In the genomic region with DNA sequence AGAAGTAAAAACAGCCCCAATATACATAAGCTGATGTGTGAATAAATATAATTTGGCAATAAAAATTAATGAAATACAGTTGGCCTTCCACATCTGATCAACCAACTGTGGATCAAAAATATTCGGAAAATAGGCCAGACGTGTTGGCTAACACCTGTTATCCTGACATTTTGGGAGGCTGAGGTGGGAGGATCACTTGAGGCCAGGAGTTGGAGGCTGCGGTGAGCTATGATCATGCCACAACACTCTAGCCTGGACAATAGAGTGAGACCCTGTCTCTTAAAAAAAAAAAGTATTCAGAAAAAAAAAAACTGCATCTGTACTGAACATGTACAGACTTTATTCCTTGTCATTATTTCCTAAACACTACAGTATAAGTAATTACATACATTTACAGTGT, we compare ENCODE assay signal across 35 cellular contexts. TPM values are rescaled to one million over a fixed set of nuclear protein-coding genes. Genes with fewer than 3 reads are reported as not detected.
DNase-seq lines count a peak whose midpoint lies in the region; ATAC-seq, FAIRE-seq and TF ChIP-seq lines count a peak whose summit lies in the region.
"Had no signal": no experiment of that assay in that cellular context is flagged by ENCODE, and none has a peak within 500 bp of the region (broad histone marks: within the 10 kb centered on the region; RNA-seq: fewer than 3 reads in every experiment).

No MANE protein-coding gene starts in this region.

- H3K4me1 Mint-ChIP-seq in type B pancreatic cell (ENCODE audit: unreplicated experiment) = no peaks in the 10 kb centered on the region
- H3K4me1 Mint-ChIP-seq in natural killer cell = peaks cover 20 to 27% of the 10 kb centered on the region in 2 donors
- H3K4me1 Mint-ChIP-seq: CD14-positive monocyte had no signal

- no peak overlapping the region for H3K4me3 Mint-ChIP-seq in type B pancreatic cell
- no peak overlapping the region for H3K4me3 Mint-ChIP-seq in natural killer cell
- H3K4me3 Mint-ChIP-seq: B cell; CD14-positive monocyte; CD4-positive, alpha-beta memory T cell; CD4-positive, alpha-beta T cell; CD4-positive, CD25-positive, alpha-beta regulatory T cell; CD8-positive, alpha-beta memory T cell; CD8-positive, alpha-beta T cell had no signal

- 96% methylated on average over 3 of the region's 3 CpGs for WGBS in HepG2 (ENCODE audit: low lambda C conversion rate)
- WGBS in right lobe of liver (ENCODE audit: insufficient coverage, low coverage, low lambda C conversion rate, missing lambda C conversion rate) = 84% methylated on average over 3 of the region's 3 CpGs
- WGBS in K562 (ENCODE audit: insufficient coverage, low coverage, missing lambda C conversion rate) = 92% methylated on average over 3 of the region's 3 CpGs

- H2AFZ ChIP-seq in HepG2 (ENCODE audit: low read length) (no peak overlapping the region), K562 (ENCODE audit: low read depth, low read length) (no peak overlapping the region)

- H3K9ac ChIP-seq in HepG2 (ENCODE audit: insufficient read depth, low read depth, low read length) = no peak overlapping the region
- H3K9ac ChIP-seq in K562 (ENCODE audit: insufficient read depth in 1 of 2, low read depth in 2 of 2, low read length in 2 of 2) = no peak overlapping the region
- H3K9ac ChIP-seq: BLaER1; BLaER1 treated with 17β-estradiol and CSF1 and Interleukin-3, amounts not matched to agents 10 nM and 100 nM had no signal

- intact Hi-C loops in HepG2 (cut with micrococcal nuclease; ENCODE audit: unreplicated experiment) = no loop called here
- intact Hi-C loops in right lobe of liver (cut with DNase I) = no loop called here
- intact Hi-C loops in K562 (cut with micrococcal nuclease) = no loop called here
- intact Hi-C loops in natural killer cell (cut with micrococcal nuclease) = no loop called here

- H3K9me3 Mint-ChIP-seq in type B pancreatic cell (peaks cover 10% of the 10 kb centered on the region), natural killer cell (no peaks in the 10 kb centered on the region)
- H3K9me3 Mint-ChIP-seq: CD4-positive, alpha-beta T cell; CD8-positive, alpha-beta memory T cell; CD8-positive, alpha-beta T cell had no signal

- BruUV-seq in HepG2 (replicated peaks; lab: Mats Ljungman, UMichigan) (no TSS peak), K562 (replicated peaks; lab: Mats Ljungman, UMichigan) (no TSS peak)

- H3K9me1 ChIP-seq in K562 (ENCODE audit: control insufficient read depth, insufficient read depth, low read length) = no peaks in the 10 kb centered on the region

- H3K27me3 Mint-ChIP-seq in type B pancreatic cell (no peaks in the 10 kb centered on the region), natural killer cell (ENCODE audit: low read depth in 2 of 2) (no peaks in the 10 kb centered on the region)
- H3K27me3 Mint-ChIP-seq: B cell; CD4-positive, alpha-beta memory T cell; CD4-positive, alpha-beta T cell; CD4-positive, CD25-positive, alpha-beta regulatory T cell; CD8-positive, alpha-beta memory T cell had no signal

- no peaks in the 10 kb centered on the region for H3K4me1 ChIP-seq in HepG2 (ENCODE audit: insufficient read depth, low read length)
- no peaks in the 10 kb centered on the region for H3K4me1 ChIP-seq in right lobe of liver
- no peaks in the 10 kb centered on the region for H3K4me1 ChIP-seq in K562 (replicated peaks in 1 of 2; ENCODE audit: control insufficient read depth in 2 of 2, insufficient read depth in 2 of 2, low read length in 2 of 2)
- H3K4me1 ChIP-seq: A549, BE2C, BLaER1, Caco-2 had no signal

- TF ChIP-seq EP300 in HepG2 (IDR thresholded peaks at IDR 0.05; ENCODE audit: low read depth in 2 of 2, low read length in 2 of 2) = no peak
- TF ChIP-seq EP300 in HepG2 (CRISPR knock-in tag; IDR thresholded peaks at IDR 0.05; ENCODE audit: borderline replicate concordance) = no peak
- no peak for TF ChIP-seq EP300 in K562 (IDR thresholded peaks at IDR 0.05; ENCODE audit: low read length)

- H3K4me2 ChIP-seq in HepG2 (ENCODE audit: low read depth, low read length) (no peak overlapping the region), K562 (ENCODE audit: insufficient read depth, low read length) (no peak overlapping the region)
- H3K4me2 ChIP-seq: A549; BLaER1; BLaER1 treated with 17β-estradiol and CSF1 and Interleukin-3, amounts not matched to agents 10 nM and 100 nM had no signal

- H3K79me2 ChIP-seq in HepG2 (ENCODE audit: insufficient read depth, low read length) = peaks cover 49% of the 10 kb centered on the region
- peaks cover 5% of the 10 kb centered on the region; the same call in 1 of the 3 replicates for H3K79me2 ChIP-seq in K562 (ENCODE audit: control insufficient read depth, insufficient read depth, low read length)

- POLR2A ChIA-PET in HepG2 (lab: Yijun Ruan, JAX) (no interaction called here), K562 (lab: Yijun Ruan, JAX) (no interaction called here)

- FAIRE-seq in HepG2 (lab: Jason Lieb, UNC) (no peak), K562 (lab: Jason Lieb, UNC) (no peak)
- FAIRE-seq: A204.1, A549, D721Med had no signal

- no peak for TF ChIP-seq RAD21 in HepG2 (CRISPR knock-in tag; IDR thresholded peaks at IDR 0.05)
- no peak for TF ChIP-seq RAD21 in K562 (CRISPR knock-in tag; conservative IDR thresholded peaks at IDR 0.05 in 1 of 2, IDR thresholded peaks at IDR 0.05 in 1 of 2)

- H4K20me1 ChIP-seq in HepG2 (ENCODE audit: insufficient read depth, low read length) (peaks cover 4% of the 10 kb centered on the region; the same call in 1 of the 2 replicates), K562 (replicated peaks; ENCODE audit: control insufficient read depth, insufficient read depth, low read length) (no peaks in the 10 kb centered on the region)

- H3K27me3 ChIP-seq in HepG2 (ENCODE audit: control insufficient read depth in 1 of 2, insufficient read depth in 2 of 2, low read length in 2 of 2) (no peaks in the 10 kb centered on the region), right lobe of liver (no peaks in the 10 kb centered on the region), K562 (ENCODE audit: control insufficient read depth in 2 of 2, insufficient read depth in 2 of 2, low read length in 2 of 2) (no peaks in the 10 kb centered on the region)
- H3K27me3 ChIP-seq: BE2C; BLaER1; BLaER1 treated with 17β-estradiol and CSF1 and Interleukin-3, amounts not matched to agents 10 nM and 100 nM had no signal

- H3K27ac Mint-ChIP-seq in type B pancreatic cell = no peak overlapping the region
- peak overlapping the region in 1 of 2 donors; percentile 38 for H3K27ac Mint-ChIP-seq in natural killer cell
- H3K27ac Mint-ChIP-seq: B cell; CD4-positive, alpha-beta T cell; CD4-positive, CD25-positive, alpha-beta regulatory T cell; CD8-positive, alpha-beta T cell had no signal

- H3K27ac ChIP-seq in HepG2 (ENCODE audit: extremely low read length, insufficient read depth, low read length) (no peak overlapping the region), right lobe of liver (no peak overlapping the region), K562 (ENCODE audit: extremely low read depth, low read depth, low read length) (no peak overlapping the region)
- H3K27ac ChIP-seq: 22Rv1; A549; BLaER1; BLaER1 treated with 17β-estradiol and CSF1 and Interleukin-3, amounts not matched to agents 10 nM and 100 nM; C4-2B had no signal

- H3K36me3 Mint-ChIP-seq in type B pancreatic cell = peaks cover 40% of the 10 kb centered on the region
- peaks cover 17% of the 10 kb centered on the region for H3K36me3 Mint-ChIP-seq in natural killer cell

- no peak for ATAC-seq in HepG2
- no peak for ATAC-seq in right lobe of liver
- ATAC-seq in K562 = no peak
- ATAC-seq in natural killer cell = no peak
- ATAC-seq: A549; CD8-positive, alpha-beta T cell had no signal

- in situ Hi-C loops in HepG2 (cut with HindIII; ENCODE audit: extremely low pct_ligation_motif_present, low pct_unique_long_range_greater_than_20kb) (no loop called here), K562 (cut with MboI) (no loop called here)

- CTCF ChIA-PET in HepG2 (lab: Yijun Ruan, JAX; ENCODE audit: low intra/inter-chr PET ratio, low total read pairs) = no interaction called here
- CTCF ChIA-PET in K562 (lab: Yijun Ruan, JAX; ENCODE audit: low intra/inter-chr PET ratio) = no interaction called here

- no peak for DNase-seq in HepG2 (ENCODE audit: low spot score)
- DNase-seq in right lobe of liver = no peak
- no peak for DNase-seq in K562 (ENCODE audit: extremely low read depth in 1 of 4, low spot score in 3 of 4)
- DNase-seq in type B pancreatic cell (ENCODE audit: extremely low spot score, unreplicated experiment) = no peak
- no peak for DNase-seq in natural killer cell
- no peak for DNase-seq in NCI-H524 (lab: John Stamatoyannopoulos, UW)
- DNase-seq: 8988T; ACHN; AML-193; BE2C; C1 segment of cervical spinal cord; Caco-2; Calu3; CD4-positive, alpha-beta memory T cell; CD4-positive, alpha-beta T cell; CD4-positive, CD25-positive, alpha-beta regulatory T cell; CD8-positive, alpha-beta memory T cell; CD8-positive, alpha-beta T cell; COR-L47; DMS 273 treated with DMSO at 0.1 percent for 48 hours; DMS153; DMS53; DMS79; DMS79 treated with DMSO at 0.1 percent for 48 hours; DND-41; EL had no signal

- H3K4me3 ChIP-seq in HepG2 (replicated peaks in 1 of 3; ENCODE audit: insufficient read depth in 1 of 3, low read depth in 2 of 3, low read length in 3 of 3) (no peak overlapping the region), right lobe of liver (no peak overlapping the region), K562 (no peak overlapping the region)
- H3K4me3 ChIP-seq: A549; BLaER1; BLaER1 treated with 17β-estradiol and CSF1 and Interleukin-3, amounts not matched to agents 10 nM and 100 nM had no signal

- H3K9me3 ChIP-seq in HepG2 (ENCODE audit: low read length) (no peaks in the 10 kb centered on the region), right lobe of liver (no peaks in the 10 kb centered on the region), K562 (replicated peaks; ENCODE audit: control insufficient read depth, insufficient read depth, low read depth, low read length) (peaks cover 4% of the 10 kb centered on the region; the same call in 1 of the 2 replicates)
- H3K9me3 ChIP-seq: BE2C had no signal

- TF ChIP-seq CTCF in HepG2 (CRISPR knock-in tag; IDR thresholded peaks at IDR 0.05) (no peak), right lobe of liver (IDR thresholded peaks at IDR 0.05) (no peak), K562 (IDR thresholded peaks at IDR 0.05 in 2 of 3, conservative IDR thresholded peaks at IDR 0.05 in 1 of 3; ENCODE audit: insufficient read depth in 2 of 3, low read depth in 1 of 3, low read length in 3 of 3) (no peak), type B pancreatic cell (conservative IDR thresholded peaks at IDR 0.05) (peak; percentile 15), natural killer cell (IDR thresholded peaks at IDR 0.05) (no peak)

- 0 out of 4 replicates have a peak, but pooled peaks of 1 of the 2 experiments have one; percentile 14 for TF ChIP-seq POLR2A in HepG2 (IDR thresholded peaks at IDR 0.05; ENCODE audit: insufficient read depth in 1 of 2, low read depth in 2 of 2, low read length in 2 of 2)
- TF ChIP-seq POLR2A in right lobe of liver (IDR thresholded peaks at IDR 0.05) = no peak
- no peak for TF ChIP-seq POLR2A in K562 (conservative IDR thresholded peaks at IDR 0.05)

- H3K36me3 ChIP-seq in HepG2 (replicated peaks in 1 of 2; ENCODE audit: control insufficient read depth in 1 of 2, insufficient read depth in 2 of 2, low read length in 2 of 2) (peaks cover 21 to 57% of the 10 kb centered on the region in 2 experiments), right lobe of liver (peaks cover 0 to 33% (median 11%) of the 10 kb centered on the region in 4 donors), K562 (ENCODE audit: control insufficient read depth, insufficient read depth, low read length) (peaks cover 33% of the 10 kb centered on the region)

RNA-seq across cellular contexts. Expression of a gene that starts 11.5 kb away (rescaled TPM):
- total RNA-seq in HepG2 (2016; rRNA removed; fragmentation: Illumina TruSeq; extraction: Trizol) (44.3 and 52.8 TPM in 2 replicates), right lobe of liver (10 to 100 TPM in 5 of 6 experiments, 1 to 10 TPM in 1; 8.6 to 15.3 (median 13.1) TPM), K562 (2014; rRNA removed) (5.0 and 7.3 TPM in 2 replicates), K562 (2014; rRNA removed; fragmentation: Illumina TruSeq; extraction: Trizol) (10.7 and 11.9 TPM in 2 replicates), K562 (2015; rRNA removed; fragmentation: Illumina TruSeq; extraction: Trizol) (6.4 and 7.6 TPM in 2 replicates), K562 (2021) (6.6 TPM in 2 replicates), type B pancreatic cell (ENCODE audit: low replicate concordance) (6.3 and 6.8 TPM in 2 replicates), natural killer cell (10 to 100 TPM in 1 of 3 donors, 1 to 10 TPM in 2; 7.2 to 15.2 (median 8.4) TPM)
- total RNA-seq in HepG2 (2016; cell fraction: cytosol; rRNA removed; fragmentation: Illumina TruSeq; extraction: Trizol; ENCODE audit: low read depth) = 7.9 and 9.1 TPM in 2 replicates
- total RNA-seq in HepG2 (2016; cell fraction: insoluble cytoplasmic fraction; rRNA removed; fragmentation: Illumina TruSeq; extraction: Trizol) = 41.8 and 52.5 TPM in 2 replicates
- 15.6 and 18.7 TPM in 2 replicates for total RNA-seq in HepG2 (2016; cell fraction: membrane; rRNA removed; fragmentation: Illumina TruSeq; extraction: Trizol)
- 57.0 and 59.6 TPM in 2 replicates for total RNA-seq in HepG2 (2016; cell fraction: nucleus; rRNA removed; fragmentation: Illumina TruSeq; extraction: Trizol)
- polyA plus RNA-seq in HepG2 (2011; rRNA removed) (33.1 and 41.4 TPM in 2 replicates), K562 (2011; rRNA removed) (8.2 and 9.6 TPM in 2 replicates), K562 (2014; fragmentation: Illumina TruSeq; extraction: Trizol) (8.0 and 9.7 TPM in 2 replicates), K562 (2014; fragmentation: Nextera tagmentation; extraction: Ambion mirVana) (10 to 100 TPM in 1 of 2 experiments, 1 to 10 TPM in 1; 7.3 to 10.1 TPM), K562 (2014; rRNA removed) (5.0 and 5.1 TPM in 2 replicates)
- 18.5 and 21.5 TPM in 2 replicates for polyA plus RNA-seq in HepG2 (2011; cell fraction: cytosol; rRNA removed)
- polyA plus RNA-seq in HepG2 (2011; cell fraction: nucleus; rRNA removed) = 39.8 and 48.9 TPM in 2 replicates
- 16.7 and 41.9 TPM in 2 replicates for polyA plus RNA-seq in HepG2 (2012)
- polyA plus RNA-seq in HepG2 (2016; cell fraction: cytosol; fragmentation: Illumina TruSeq; extraction: Trizol; ENCODE audit: low read depth) = 2.6 and 3.6 TPM in 2 replicates
- polyA plus RNA-seq in HepG2 (2016; cell fraction: insoluble cytoplasmic fraction; fragmentation: Illumina TruSeq; extraction: Trizol; ENCODE audit: low read depth) = 35.0 and 35.6 TPM in 2 replicates
- polyA plus RNA-seq in HepG2 (2016; cell fraction: membrane; fragmentation: Illumina TruSeq; extraction: Trizol; ENCODE audit: low read depth) = 6.0 and 6.5 TPM in 2 replicates
- 38.1 and 42.1 TPM in 2 replicates for polyA plus RNA-seq in HepG2 (2016; cell fraction: nucleus; fragmentation: Illumina TruSeq; extraction: Trizol; ENCODE audit: insufficient read depth, low read depth)
- 1.4 and 19.1 TPM in 2 replicates for polyA minus RNA-seq in HepG2 (2011; rRNA and poly(A)+ RNA removed; ENCODE audit: low replicate concordance)
- polyA minus RNA-seq in HepG2 (2011; cell fraction: cytosol; rRNA and poly(A)+ RNA removed) = 28.0 and 29.0 TPM in 2 replicates
- 188 and 197 TPM in 2 replicates for polyA minus RNA-seq in HepG2 (2011; cell fraction: nucleus; rRNA and poly(A)+ RNA removed)
- 9.4 and 20.5 TPM in 2 replicates for total RNA-seq in K562 (2011; cell fraction: chromatin; rRNA removed; ENCODE audit: low replicate concordance)
- total RNA-seq in K562 (2011; cell fraction: nucleolus; rRNA removed) = 5.3 and 6.7 TPM in 2 replicates
- 9.1 and 12.9 TPM in 2 replicates for total RNA-seq in K562 (2011; cell fraction: nucleoplasm; rRNA removed)
- polyA plus RNA-seq in K562 (2011; cell fraction: cytosol; rRNA removed) = 1.9 and 4.7 TPM in 2 replicates
- polyA plus RNA-seq in K562 (2011; cell fraction: nucleus; rRNA removed) = 5.1 and 9.7 TPM in 2 replicates
- 6.9 and 7.6 TPM in 2 replicates for polyA plus RNA-seq in K562 (2012)
- 12.3 and 15.1 TPM in 2 replicates for polyA minus RNA-seq in K562 (2011; rRNA and poly(A)+ RNA removed)
- polyA minus RNA-seq in K562 (2011; cell fraction: cytosol; rRNA and poly(A)+ RNA removed) = 3.1 and 4.1 TPM in 2 replicates
- 7.4 and 14.7 TPM in 2 replicates for polyA minus RNA-seq in K562 (2011; cell fraction: nucleus; rRNA and poly(A)+ RNA removed)

RNA-seq across cellular contexts. Expression of a gene that starts 12.0 kb away (rescaled TPM):
- 63.1 and 75.9 TPM in 2 replicates for total RNA-seq in HepG2 (2016; rRNA removed; fragmentation: Illumina TruSeq; extraction: Trizol)
- total RNA-seq in HepG2 (2016; cell fraction: cytosol; rRNA removed; fragmentation: Illumina TruSeq; extraction: Trizol; ENCODE audit: low read depth) = 29.0 and 31.0 TPM in 2 replicates
- total RNA-seq in HepG2 (2016; cell fraction: insoluble cytoplasmic fraction; rRNA removed; fragmentation: Illumina TruSeq; extraction: Trizol) = 61.3 and 73.7 TPM in 2 replicates
- total RNA-seq in HepG2 (2016; cell fraction: membrane; rRNA removed; fragmentation: Illumina TruSeq; extraction: Trizol) = 48.9 and 49.5 TPM in 2 replicates
- total RNA-seq in HepG2 (2016; cell fraction: nucleus; rRNA removed; fragmentation: Illumina TruSeq; extraction: Trizol) = 75.5 and 79.5 TPM in 2 replicates
- 42.1 and 47.9 TPM in 2 replicates for polyA plus RNA-seq in HepG2 (2011; rRNA removed)
- 38.1 and 43.8 TPM in 2 replicates for polyA plus RNA-seq in HepG2 (2011; cell fraction: cytosol; rRNA removed)
- 16.4 and 19.1 TPM in 2 replicates for polyA plus RNA-seq in HepG2 (2011; cell fraction: nucleus; rRNA removed)
- polyA plus RNA-seq in HepG2 (2012) = 27.3 and 33.4 TPM in 2 replicates
- 25.3 and 36.5 TPM in 2 replicates for polyA plus RNA-seq in HepG2 (2016; cell fraction: cytosol; fragmentation: Illumina TruSeq; extraction: Trizol; ENCODE audit: low read depth)
- polyA plus RNA-seq in HepG2 (2016; cell fraction: insoluble cytoplasmic fraction; fragmentation: Illumina TruSeq; extraction: Trizol; ENCODE audit: low read depth) = 45.3 and 45.9 TPM in 2 replicates
- 36.8 and 42.1 TPM in 2 replicates for polyA plus RNA-seq in HepG2 (2016; cell fraction: membrane; fragmentation: Illumina TruSeq; extraction: Trizol; ENCODE audit: low read depth)
- 48.0 and 48.4 TPM in 2 replicates for polyA plus RNA-seq in HepG2 (2016; cell fraction: nucleus; fragmentation: Illumina TruSeq; extraction: Trizol; ENCODE audit: insufficient read depth, low read depth)
- polyA minus RNA-seq in HepG2 (2011; rRNA and poly(A)+ RNA removed; ENCODE audit: low replicate concordance) = 35.3 and 78.6 TPM in 2 replicates
- polyA minus RNA-seq in HepG2 (2011; cell fraction: cytosol; rRNA and poly(A)+ RNA removed) = 29.3 and 30.9 TPM in 2 replicates
- polyA minus RNA-seq in HepG2 (2011; cell fraction: nucleus; rRNA and poly(A)+ RNA removed) = 93.1 and 98.1 TPM in 2 replicates
- 10 to 100 TPM; 23.0 to 34.3 (median 26.3) TPM for total RNA-seq in right lobe of liver
- total RNA-seq in K562 (2011; cell fraction: chromatin; rRNA removed; ENCODE audit: low replicate concordance) = 34.5 and 49.1 TPM in 2 replicates
- total RNA-seq in K562 (2011; cell fraction: nucleolus; rRNA removed) = 18.3 and 20.5 TPM in 2 replicates
- total RNA-seq in K562 (2011; cell fraction: nucleoplasm; rRNA removed) = 33.4 and 55.4 TPM in 2 replicates
- 18.4 and 20.0 TPM in 2 replicates for total RNA-seq in K562 (2014; rRNA removed)
- 23.3 and 23.9 TPM in 2 replicates for total RNA-seq in K562 (2014; rRNA removed; fragmentation: Illumina TruSeq; extraction: Trizol)
- 21.5 TPM in 2 replicates for total RNA-seq in K562 (2015; rRNA removed; fragmentation: Illumina TruSeq; extraction: Trizol)
- total RNA-seq in K562 (2021) = 18.8 and 21.6 TPM in 2 replicates
- 25.7 and 27.8 TPM in 2 replicates for polyA plus RNA-seq in K562 (2011; rRNA removed)
- polyA plus RNA-seq in K562 (2011; cell fraction: cytosol; rRNA removed) = 17.6 and 22.4 TPM in 2 replicates
- polyA plus RNA-seq in K562 (2011; cell fraction: nucleus; rRNA removed) = 11.6 and 16.0 TPM in 2 replicates
- 11.5 and 15.0 TPM in 2 replicates for polyA plus RNA-seq in K562 (2012)
- 16.7 and 17.1 TPM in 2 replicates for polyA plus RNA-seq in K562 (2014; fragmentation: Illumina TruSeq; extraction: Trizol)
- polyA plus RNA-seq in K562 (2014; fragmentation: Nextera tagmentation; extraction: Ambion mirVana) = 1 to 10 TPM; 4.0 to 5.4 TPM
- polyA plus RNA-seq in K562 (2014; rRNA removed) = 24.2 and 30.4 TPM in 2 replicates
- polyA minus RNA-seq in K562 (2011; rRNA and poly(A)+ RNA removed) = 23.8 and 29.0 TPM in 2 replicates
- 10.9 and 11.3 TPM in 2 replicates for polyA minus RNA-seq in K562 (2011; cell fraction: cytosol; rRNA and poly(A)+ RNA removed)
- 16.2 and 28.7 TPM in 2 replicates for polyA minus RNA-seq in K562 (2011; cell fraction: nucleus; rRNA and poly(A)+ RNA removed)
- total RNA-seq in type B pancreatic cell (ENCODE audit: low replicate concordance) = 28.9 and 31.6 TPM in 2 replicates
- total RNA-seq in natural killer cell = 10 to 100 TPM; 15.8 to 18.1 (median 17.9) TPM

RNA-seq across cellular contexts. Expression of a gene that starts 36.1 kb away (rescaled TPM):
- 20.9 and 22.9 TPM in 2 replicates for total RNA-seq in HepG2 (2016; rRNA removed; fragmentation: Illumina TruSeq; extraction: Trizol)
- total RNA-seq in HepG2 (2016; cell fraction: cytosol; rRNA removed; fragmentation: Illumina TruSeq; extraction: Trizol; ENCODE audit: low read depth) = 37.0 and 39.1 TPM in 2 replicates
- 20.4 and 22.7 TPM in 2 replicates for total RNA-seq in HepG2 (2016; cell fraction: insoluble cytoplasmic fraction; rRNA removed; fragmentation: Illumina TruSeq; extraction: Trizol)
- total RNA-seq in HepG2 (2016; cell fraction: membrane; rRNA removed; fragmentation: Illumina TruSeq; extraction: Trizol) = 21.4 and 22.9 TPM in 2 replicates
- 22.7 and 30.0 TPM in 2 replicates for total RNA-seq in HepG2 (2016; cell fraction: nucleus; rRNA removed; fragmentation: Illumina TruSeq; extraction: Trizol)
- polyA plus RNA-seq in HepG2 (2011; rRNA removed) = 9.6 and 9.8 TPM in 2 replicates
- polyA plus RNA-seq in HepG2 (2011; cell fraction: cytosol; rRNA removed) = 3.2 and 5.0 TPM in 2 replicates
- 9.8 and 14.1 TPM in 2 replicates for polyA plus RNA-seq in HepG2 (2011; cell fraction: nucleus; rRNA removed)
- 7.5 and 9.2 TPM in 2 replicates for polyA plus RNA-seq in HepG2 (2012)
- 8.4 and 10.5 TPM in 2 replicates for polyA plus RNA-seq in HepG2 (2016; cell fraction: cytosol; fragmentation: Illumina TruSeq; extraction: Trizol; ENCODE audit: low read depth)
- polyA plus RNA-seq in HepG2 (2016; cell fraction: insoluble cytoplasmic fraction; fragmentation: Illumina TruSeq; extraction: Trizol; ENCODE audit: low read depth) = 17.9 and 18.6 TPM in 2 replicates
- 11.8 and 13.5 TPM in 2 replicates for polyA plus RNA-seq in HepG2 (2016; cell fraction: membrane; fragmentation: Illumina TruSeq; extraction: Trizol; ENCODE audit: low read depth)
- polyA plus RNA-seq in HepG2 (2016; cell fraction: nucleus; fragmentation: Illumina TruSeq; extraction: Trizol; ENCODE audit: insufficient read depth, low read depth) = 34.4 and 34.6 TPM in 2 replicates
- 8.9 and 9.9 TPM in 2 replicates for polyA minus RNA-seq in HepG2 (2011; rRNA and poly(A)+ RNA removed; ENCODE audit: low replicate concordance)
- 9.3 and 10.5 TPM in 2 replicates for polyA minus RNA-seq in HepG2 (2011; cell fraction: cytosol; rRNA and poly(A)+ RNA removed)
- 39.1 and 47.9 TPM in 2 replicates for polyA minus RNA-seq in HepG2 (2011; cell fraction: nucleus; rRNA and poly(A)+ RNA removed)
- 1 to 10 TPM; 1.3 to 4.4 (median 1.9) TPM for total RNA-seq in right lobe of liver
- 8.5 and 17.5 TPM in 2 replicates for total RNA-seq in K562 (2011; cell fraction: chromatin; rRNA removed; ENCODE audit: low replicate concordance)
- 5.8 TPM in 2 replicates for total RNA-seq in K562 (2011; cell fraction: nucleolus; rRNA removed)
- 6.5 and 13.1 TPM in 2 replicates for total RNA-seq in K562 (2011; cell fraction: nucleoplasm; rRNA removed)
- total RNA-seq in K562 (2014; rRNA removed) = 4.1 and 5.7 TPM in 2 replicates
- 6.7 and 7.4 TPM in 2 replicates for total RNA-seq in K562 (2014; rRNA removed; fragmentation: Illumina TruSeq; extraction: Trizol)
- total RNA-seq in K562 (2015; rRNA removed; fragmentation: Illumina TruSeq; extraction: Trizol) = 5.4 and 7.7 TPM in 2 replicates
- 4.9 and 6.2 TPM in 2 replicates for total RNA-seq in K562 (2021)
- polyA plus RNA-seq in K562 (2011; rRNA removed) = 6.6 and 6.9 TPM in 2 replicates
- 2.0 and 3.8 TPM in 2 replicates for polyA plus RNA-seq in K562 (2011; cell fraction: cytosol; rRNA removed)
- 4.1 and 4.5 TPM in 2 replicates for polyA plus RNA-seq in K562 (2011; cell fraction: nucleus; rRNA removed)
- polyA plus RNA-seq in K562 (2012) = 4.6 and 6.6 TPM in 2 replicates
- polyA plus RNA-seq in K562 (2014; fragmentation: Illumina TruSeq; extraction: Trizol) = 5.1 and 6.3 TPM in 2 replicates
- 1 to 10 TPM; 1.5 to 3.1 TPM for polyA plus RNA-seq in K562 (2014; fragmentation: Nextera tagmentation; extraction: Ambion mirVana)
- polyA plus RNA-seq in K562 (2014; rRNA removed) = 4.5 and 5.3 TPM in 2 replicates
- polyA minus RNA-seq in K562 (2011; rRNA and poly(A)+ RNA removed) = 6.7 and 7.2 TPM in 2 replicates
- polyA minus RNA-seq in K562 (2011; cell fraction: cytosol; rRNA and poly(A)+ RNA removed) = 3.7 and 4.2 TPM in 2 replicates
- polyA minus RNA-seq in K562 (2011; cell fraction: nucleus; rRNA and poly(A)+ RNA removed) = 3.8 and 6.1 TPM in 2 replicates
- 12.6 and 22.3 TPM in 2 replicates for total RNA-seq in type B pancreatic cell (ENCODE audit: low replicate concordance)
- 1 to 10 TPM; 5.3 to 6.3 (median 5.8) TPM for total RNA-seq in natural killer cell
